Comparison of ENCODE assay signal across 22 cellular contexts in genomic region chr1:18192974-18193373, GRCh38.
"Had no signal": no experiment of that assay in that cellular context is flagged by ENCODE, and none has a peak within 500 bp of the region (broad histone marks: within the 10 kb centered on the region; RNA-seq: fewer than 3 reads in every experiment).

No MANE protein-coding gene starts in this region.

- DNase-seq: activated CD4-positive, alpha-beta T cell treated with anti-CD3 and anti-CD28 coated beads, Interleukin-2, amount 50 U/mL, for 1 hour; activated CD4-positive, CD25-positive, alpha-beta regulatory T cell treated with anti-CD3 and anti-CD28 coated beads, Interleukin-2, amount 50 U/mL, for 72 hours; activated CD8-positive, alpha-beta T cell treated with anti-CD3 and anti-CD28 coated beads, Interleukin-2, amount 10 ng/mL, durations not matched to agents 7 days and 5 days; activated gamma-delta T cell; activated naive CD4-positive, alpha-beta T cell treated with anti-CD3 and anti-CD28 coated beads, Interleukin-2, amount 50 U/mL, for 16 hours; anterior cingulate cortex; effector memory CD4-positive, alpha-beta T cell; foreskin keratinocyte; kidney; lower lobe of right lung; natural killer cell; ovary; psoas muscle; spleen; stimulated activated CD4-positive, alpha-beta T cell treated with anti-CD3 and anti-CD28 coated beads, Interleukin-4, amount 100 ng/mL, for 1 hour; stimulated activated naive CD4-positive, alpha-beta T cell treated with Interleukin-2 at 50 U/mL for 16 hours; T-helper 17 cell had no signal

- H3K9me3 ChIP-seq: breast epithelium, lower lobe of right lung, neutrophil, ovary, psoas muscle, right atrium auricular region, spleen, tibial nerve had no signal

- ATAC-seq: activated CD8-positive, alpha-beta T cell treated with anti-CD3 and anti-CD28 coated beads, Interleukin-2, amount 10 ng/mL, durations not matched to agents 7 days and 5 days; foreskin keratinocyte; left lobe of liver; lower lobe of right lung; natural killer cell; psoas muscle; T-helper 17 cell had no signal

- H3K27ac ChIP-seq: breast epithelium, foreskin keratinocyte, lower lobe of right lung, neutrophil, ovary, psoas muscle, right atrium auricular region, spleen, tibial nerve had no signal

- H3K27me3 ChIP-seq: ovary, right atrium auricular region had no signal

- H3K36me3 ChIP-seq: breast epithelium, lower lobe of right lung, neutrophil, ovary, right atrium auricular region, spleen, tibial nerve had no signal

- H3K4me1 ChIP-seq: breast epithelium, foreskin keratinocyte, lower lobe of right lung, psoas muscle, right atrium auricular region, spleen, tibial nerve had no signal

- H3K4me3 ChIP-seq: breast epithelium, lower lobe of right lung, ovary, psoas muscle, right atrium auricular region, spleen, tibial nerve had no signal
